In genomic region chr7:118609207-118609606, GRCh38 we compare ENCODE assay signal across 24 cellular contexts.
"Had no signal": no experiment of that assay in that cellular context is flagged by ENCODE, and none has a peak within 500 bp of the region (broad histone marks: within the 10 kb centered on the region; RNA-seq: fewer than 3 reads in every experiment).

No MANE protein-coding gene starts in this region.

- H3K27ac ChIP-seq: SJSA1, SK-N-MC had no signal

- ATAC-seq: HepG2 had no signal

- DNase-seq: IMR-90, Karpas-422, KG1, MG63, NCI-H1092, NCI-H1105 treated with DMSO at 0.1 percent for 48 hours, NCI-H1417 treated with DMSO at 0.1 percent for 48 hours, NCI-H146, NCI-H1694 treated with DMSO at 0.1 percent for 48 hours, NCI-H1930, NCI-H2081, NCI-H2107, NCI-H226, NCI-H446, NCI-H510A, NCI-H524 treated with DMSO at 0.1 percent for 48 hours, NCI-H69, NCI-H774, Right ventricle myocardium superior, RPMI8226, SIG-M5 had no signal

- H3K27me3 ChIP-seq: MG63, SJSA1 had no signal

- H3K4me3 ChIP-seq: MG63, SJSA1, SK-N-MC had no signal

- H3K4me1 ChIP-seq: SJSA1 had no signal

- H3K36me3 ChIP-seq: MG63, SJSA1 had no signal

- H3K9me3 ChIP-seq: MG63, SJSA1 had no signal
